Comparison of ENCODE assay signal across 8 cellular contexts in the genomic region with DNA sequence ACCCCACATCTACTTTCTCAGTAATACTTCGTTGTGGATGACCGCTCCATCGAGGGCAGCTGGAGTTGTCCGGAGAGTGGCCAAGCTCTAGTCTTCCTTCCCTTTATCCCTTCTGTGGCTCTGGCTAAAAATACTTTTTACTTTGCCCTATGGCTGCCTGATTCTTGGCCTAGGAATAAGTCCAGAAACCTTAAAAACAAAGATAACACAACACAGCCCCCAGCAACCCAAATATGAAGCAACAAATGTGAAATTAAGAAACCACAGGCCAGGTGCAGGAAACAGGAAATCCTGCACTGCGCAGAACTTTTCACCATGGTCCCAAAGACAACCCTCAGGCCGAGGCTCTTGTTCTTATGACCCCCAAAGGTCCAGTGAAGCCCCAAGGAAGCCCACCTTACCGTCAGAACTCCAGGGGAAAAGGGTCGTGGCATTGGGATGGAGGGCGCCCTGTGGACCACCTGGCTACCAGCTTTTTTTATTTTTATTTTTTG. TPM values are rescaled to one million over a fixed set of nuclear protein-coding genes. Genes with fewer than 3 reads are reported as not detected.
DNase-seq lines count a peak whose midpoint lies in the region; ATAC-seq, FAIRE-seq and TF ChIP-seq lines count a peak whose summit lies in the region.

No MANE protein-coding gene starts in this region.

- peaks cover 83% of the 10 kb centered on the region for H3K4me1 Mint-ChIP-seq in activated CD8-positive, alpha-beta memory T cell treated with anti-CD3 and anti-CD28 coated beads, Interleukin-2, amount 10 ng/mL, durations not matched to agents 7 days and 5 days
- H3K4me1 Mint-ChIP-seq in naive thymus-derived CD4-positive, alpha-beta T cell = peaks cover 64 to 88% (median 75%) of the 10 kb centered on the region in 7 donors

- peaks cover 64% of the 10 kb centered on the region in 2 donors for H3K4me1 ChIP-seq in naive thymus-derived CD4-positive, alpha-beta T cell (ENCODE audit: control insufficient read depth in 2 of 2, insufficient read depth in 2 of 2, low read length in 2 of 2)
- H3K4me1 ChIP-seq in pancreas = peaks cover 0 to 3% (median 0%) of the 10 kb centered on the region in 3 donors

- H3K27me3 ChIP-seq in naive thymus-derived CD4-positive, alpha-beta T cell (ENCODE audit: control insufficient read depth in 2 of 2, insufficient read depth in 2 of 2, low read length in 2 of 2) = no peaks in the 10 kb centered on the region
- no peaks in the 10 kb centered on the region for H3K27me3 ChIP-seq in pancreas

- H3K27me3 Mint-ChIP-seq in activated CD8-positive, alpha-beta memory T cell treated with anti-CD3 and anti-CD28 coated beads, Interleukin-2, amount 10 ng/mL, durations not matched to agents 7 days and 5 days = no peaks in the 10 kb centered on the region
- H3K27me3 Mint-ChIP-seq in naive thymus-derived CD4-positive, alpha-beta T cell = peaks cover 0 to 4% (median 0%) of the 10 kb centered on the region in 5 donors

- no peak for FAIRE-seq in pancreas (lab: Jason Lieb, UNC)

- 84 to 88% methylated on average over 9 of the region's 9 CpGs for WGBS in pancreas, 2 donors

- no peaks in the 10 kb centered on the region for H3K36me3 ChIP-seq in naive thymus-derived CD4-positive, alpha-beta T cell (ENCODE audit: control insufficient read depth in 2 of 3, insufficient read depth in 3 of 3, low read length in 3 of 3)
- H3K36me3 ChIP-seq in pancreas = peaks cover 0 to 28% (median 0%) of the 10 kb centered on the region in 3 donors

- TF ChIP-seq CTCF in omental fat pad (IDR thresholded peaks at IDR 0.05) = no peak
- no peak for TF ChIP-seq CTCF in pancreas (IDR thresholded peaks at IDR 0.05)

- H3K4me3 ChIP-seq in naive thymus-derived CD4-positive, alpha-beta T cell (ENCODE audit: low read length) = peak overlapping the region; percentile 38
- no peak overlapping the region for H3K4me3 ChIP-seq in pancreas

- POLR2A ChIA-PET in naive thymus-derived CD4-positive, alpha-beta T cell (lab: Charles Lee) = interaction anchor here (0.6 to 12.9 kb wide), 6 partner anchors 12 to 80 kb away, joined by 3 to 164 read pairs (median 4); a partner anchor contains a TSS

- peak; percentile 78 for DNase-seq in activated CD8-positive, alpha-beta memory T cell treated with anti-CD3 and anti-CD28 coated beads, Interleukin-2, amount 10 ng/mL, durations not matched to agents 7 days and 5 days
- peak in 6 of 9 donors; percentile 49 to 69 (median 63) for DNase-seq in naive thymus-derived CD4-positive, alpha-beta T cell
- no peak for DNase-seq in omental fat pad (ENCODE audit: low spot score)
- no peak for DNase-seq in pons (ENCODE audit: low spot score)
- no peak for DNase-seq in NCI-H1048 (lab: John Stamatoyannopoulos, UW)
- no peak for DNase-seq in pancreas

- H3K9me3 ChIP-seq in naive thymus-derived CD4-positive, alpha-beta T cell (ENCODE audit: control insufficient read depth in 2 of 3, low read length in 3 of 3) = no peaks in the 10 kb centered on the region
- no peaks in the 10 kb centered on the region for H3K9me3 ChIP-seq in pancreas

- ATAC-seq in GM18909 (IDR thresholded peaks at IDR 0.05; ENCODE audit: poor library complexity, unreplicated experiment) (peak; percentile 42), HG03159 (IDR thresholded peaks at IDR 0.05; ENCODE audit: unreplicated experiment) (peak; percentile 42), omental fat pad (ENCODE audit: low FRiP score) (no peak), pancreas (no peak)
- peak; percentile 27 for ATAC-seq in activated CD8-positive, alpha-beta memory T cell treated with anti-CD3 and anti-CD28 coated beads, Interleukin-2, amount 10 ng/mL, durations not matched to agents 7 days and 5 days
- ATAC-seq in naive thymus-derived CD4-positive, alpha-beta T cell = peak; percentile 44

- H3K9me3 Mint-ChIP-seq in activated CD8-positive, alpha-beta memory T cell treated with anti-CD3 and anti-CD28 coated beads, Interleukin-2, amount 10 ng/mL, durations not matched to agents 7 days and 5 days (ENCODE audit: low read depth) = no peaks in the 10 kb centered on the region
- no peaks in the 10 kb centered on the region for H3K9me3 Mint-ChIP-seq in naive thymus-derived CD4-positive, alpha-beta T cell

- H3K4me3 Mint-ChIP-seq in activated CD8-positive, alpha-beta memory T cell treated with anti-CD3 and anti-CD28 coated beads, Interleukin-2, amount 10 ng/mL, durations not matched to agents 7 days and 5 days = peak overlapping the region; percentile 65
- peak overlapping the region; percentile 77 to 89 (median 83) for H3K4me3 Mint-ChIP-seq in naive thymus-derived CD4-positive, alpha-beta T cell

- peaks cover 9% of the 10 kb centered on the region for H3K36me3 Mint-ChIP-seq in activated CD8-positive, alpha-beta memory T cell treated with anti-CD3 and anti-CD28 coated beads, Interleukin-2, amount 10 ng/mL, durations not matched to agents 7 days and 5 days
- H3K36me3 Mint-ChIP-seq in naive thymus-derived CD4-positive, alpha-beta T cell = peaks cover 0 to 17% (median 0%) of the 10 kb centered on the region in 5 donors

- intact Hi-C loops in naive thymus-derived CD4-positive, alpha-beta T cell (cut with micrococcal nuclease) = loop anchor here (1.0 to 2.0 kb wide), 8 partner anchors 8 to 349 kb away; a partner anchor contains a TSS
- intact Hi-C loops in pancreas (cut with DNase I) = no loop called here

- CTCF ChIA-PET in activated CD8-positive, alpha-beta memory T cell treated with anti-CD3 and anti-CD28 coated beads, Interleukin-2, amount 10 ng/mL, durations not matched to agents 7 days and 5 days (lab: Charles Lee) = interaction anchor here (1.0 to 5.7 kb wide), 5 partner anchors 20 to 65 kb away, joined by 3 to 52 read pairs (median 4); a partner anchor contains a TSS
- CTCF ChIA-PET in naive thymus-derived CD4-positive, alpha-beta T cell (lab: Charles Lee) = interaction anchor here (0.8 to 4.1 kb wide), 5 partner anchors 12 to 65 kb away, joined by 3 to 24 read pairs (median 4); a partner anchor contains a TSS

- no peak overlapping the region for H3K27ac ChIP-seq in naive thymus-derived CD4-positive, alpha-beta T cell (ENCODE audit: low read depth, low read length)
- peak overlapping the region in 2 of 4 donors; percentile 50 to 58 for H3K27ac ChIP-seq in pancreas

- peak overlapping the region; percentile 92 for H3K27ac Mint-ChIP-seq in activated CD8-positive, alpha-beta memory T cell treated with anti-CD3 and anti-CD28 coated beads, Interleukin-2, amount 10 ng/mL, durations not matched to agents 7 days and 5 days
- H3K27ac Mint-ChIP-seq in naive thymus-derived CD4-positive, alpha-beta T cell = peak overlapping the region; percentile 79 to 96 (median 92)

RNA-seq across cellular contexts. Expression of a gene that starts 26.0 kb away (rescaled TPM):
- total RNA-seq in activated CD8-positive, alpha-beta memory T cell treated with anti-CD3 and anti-CD28 coated beads, Interleukin-2, amount 10 ng/mL, durations not matched to agents 7 days and 5 days = 10 to 100 TPM in 1 of 2 experiments, 1 to 10 TPM in 1; 8.5 to 10.8 TPM
- 10 to 100 TPM in 2 of 5 experiments, 1 to 10 TPM in 3; 6.2 to 19.8 (median 7.9) TPM for total RNA-seq in naive thymus-derived CD4-positive, alpha-beta T cell
- polyA plus RNA-seq in naive thymus-derived CD4-positive, alpha-beta T cell = 1 to 10 TPM; 3.5 to 4.1 TPM
- total RNA-seq in omental fat pad = 10 to 100 TPM; 39.9 to 69.7 (median 56.0) TPM
- 10 to 100 TPM; 16.7 to 22.9 (median 21.6) TPM for total RNA-seq in pancreas
- polyA plus RNA-seq in pancreas = 10 to 100 TPM; 13.9 to 17.4 TPM

RNA-seq across cellular contexts. Expression of a gene that starts 28.5 kb away (rescaled TPM):
- 100 to 1,000 TPM; 199 to 220 TPM for total RNA-seq in activated CD8-positive, alpha-beta memory T cell treated with anti-CD3 and anti-CD28 coated beads, Interleukin-2, amount 10 ng/mL, durations not matched to agents 7 days and 5 days
- total RNA-seq in naive thymus-derived CD4-positive, alpha-beta T cell = 100 to 1,000 TPM in 1 of 5 experiments, 10 to 100 TPM in 4; 24.1 to 160 (median 42.9) TPM
- 100 to 1,000 TPM in 1 of 2 donors, 10 to 100 TPM in 1; 56.4 to 110 TPM for polyA plus RNA-seq in naive thymus-derived CD4-positive, alpha-beta T cell
- 10 to 100 TPM; 31.6 to 68.4 (median 49.2) TPM for total RNA-seq in omental fat pad
- 10 to 100 TPM in 3 of 6 donors, 1 to 10 TPM in 3; 5.9 to 26.1 (median 8.3) TPM for total RNA-seq in pancreas
- 10 to 100 TPM; 11.9 to 24.9 TPM for polyA plus RNA-seq in pancreas

RNA-seq across cellular contexts. Expression of a gene that starts 42.3 kb away (rescaled TPM):
- total RNA-seq in activated CD8-positive, alpha-beta memory T cell treated with anti-CD3 and anti-CD28 coated beads, Interleukin-2, amount 10 ng/mL, durations not matched to agents 7 days and 5 days = 10 to 100 TPM; 21.1 to 21.4 TPM
- 10 to 100 TPM in 1 of 5 experiments, 1 to 10 TPM in 4; 1.3 to 23.3 (median 5.2) TPM for total RNA-seq in naive thymus-derived CD4-positive, alpha-beta T cell
- under 1 TPM; 0.36 to 0.41 TPM for polyA plus RNA-seq in naive thymus-derived CD4-positive, alpha-beta T cell
- total RNA-seq in omental fat pad (1 to 10 TPM in 2 of 4 donors, under 1 TPM in 2; 0.93 to 1.1 (median 0.98) TPM), pancreas (1 to 10 TPM in 3 of 6 donors, under 1 TPM in 3; 0.65 to 3.9 (median 1.5) TPM)
- polyA plus RNA-seq in pancreas = under 1 TPM; 0.28 to 0.46 TPM

RNA-seq across cellular contexts. Expression of a gene that starts 55.4 kb away (rescaled TPM):
- total RNA-seq in activated CD8-positive, alpha-beta memory T cell treated with anti-CD3 and anti-CD28 coated beads, Interleukin-2, amount 10 ng/mL, durations not matched to agents 7 days and 5 days = 1 to 10 TPM; 1.1 to 1.6 TPM
- total RNA-seq in naive thymus-derived CD4-positive, alpha-beta T cell = 1 to 10 TPM in 1 of 5 experiments, under 1 TPM in 2, not detected in 2; 0.58 to 1.8 (median 0.81) TPM
- polyA plus RNA-seq in naive thymus-derived CD4-positive, alpha-beta T cell = not detected
- total RNA-seq in omental fat pad (1 to 10 TPM in 3 of 4 donors, not detected in 1; 1.1 to 5.7 (median 1.2) TPM), pancreas (under 1 TPM in 1 of 6 donors, not detected in 5; 0.84 TPM)
- polyA plus RNA-seq in pancreas = under 1 TPM; 0.21 to 0.65 TPM

Comparison
In these comparisons a context has a peak if more than half of its experiments do, and no peak if none do; other contexts are left out.
1. ATAC-seq: peak in GM18909 (single experiment), HG03159 (single experiment), activated CD8-positive, alpha-beta memory T cell treated with anti-CD3 and anti-CD28 coated beads, Interleukin-2, amount 10 ng/mL, durations not matched to agents 7 days and 5 days (single experiment) and naive thymus-derived CD4-positive, alpha-beta T cell (single experiment); none in omental fat pad (single experiment) and pancreas (0 of 4).
2. DNase-seq: peak in activated CD8-positive, alpha-beta memory T cell treated with anti-CD3 and anti-CD28 coated beads, Interleukin-2, amount 10 ng/mL, durations not matched to agents 7 days and 5 days (single experiment) and naive thymus-derived CD4-positive, alpha-beta T cell (6 of 9); none in omental fat pad (single experiment), pons (single experiment), NCI-H1048 (single experiment) and pancreas (0 of 6).
3. intact Hi-C loops: an anchor here in naive thymus-derived CD4-positive, alpha-beta T cell (1.0 to 2.0 kb wide); none called in pancreas.